Comparison of ENCODE assay signal across 8 cellular contexts in the genomic region with DNA sequence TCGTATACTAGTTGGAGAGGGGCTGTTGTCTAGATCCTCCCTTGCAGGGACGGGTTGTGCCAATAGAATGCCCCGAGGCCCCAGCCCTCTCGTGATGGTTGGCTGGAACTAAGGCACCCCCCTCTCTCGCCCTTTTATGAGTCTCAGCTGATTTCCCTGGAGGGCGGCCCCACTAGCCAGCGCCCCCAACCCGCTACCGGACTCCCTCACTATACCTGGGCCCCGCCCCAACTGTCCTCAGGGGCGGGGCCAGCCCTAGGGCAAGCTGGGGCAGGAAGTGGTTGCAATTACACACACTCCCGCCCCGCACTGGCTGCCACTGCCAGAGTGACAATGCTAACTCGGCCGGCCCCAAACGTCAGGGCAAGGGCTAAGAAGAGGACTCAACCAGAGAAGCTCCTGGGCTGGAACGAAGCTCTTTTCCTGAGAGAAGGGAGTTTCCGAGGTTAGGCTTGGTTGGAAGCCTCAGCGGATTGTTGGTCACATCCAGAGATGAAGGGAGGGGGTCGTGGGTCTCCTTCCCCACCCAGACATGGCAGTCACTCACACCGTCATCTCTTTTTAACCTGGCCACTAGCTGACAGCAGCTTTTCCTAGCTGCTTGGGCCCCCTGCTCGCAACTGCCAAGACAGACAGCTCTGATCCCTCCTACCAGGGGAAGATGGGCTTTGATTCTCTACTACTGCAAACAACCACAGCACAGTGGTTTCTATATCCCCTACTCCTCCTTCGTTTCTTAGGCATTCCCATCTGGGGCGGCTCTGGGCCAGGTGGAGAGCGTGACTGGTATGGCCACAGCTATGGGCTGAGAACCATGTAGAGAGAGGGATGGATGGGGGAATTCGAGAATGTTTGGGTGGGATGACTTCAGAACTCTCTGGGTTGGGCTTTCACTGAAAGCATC. TPM values are rescaled to one million over a fixed set of nuclear protein-coding genes. Genes with fewer than 3 reads are reported as not detected.
DNase-seq lines count a peak whose midpoint lies in the region; ATAC-seq and TF ChIP-seq lines count a peak whose summit lies in the region.

No MANE protein-coding gene starts in this region.

- H3K4me1 Mint-ChIP-seq in WTC11 (peaks cover 26% of the 10 kb centered on the region), nephron progenitor cell (peaks cover 56% of the 10 kb centered on the region)

- ATAC-seq in GM18511 (IDR thresholded peaks at IDR 0.05; ENCODE audit: unreplicated experiment) (peak; percentile 88), HG02852 (IDR thresholded peaks at IDR 0.05; ENCODE audit: unreplicated experiment) (peak; percentile 88), WTC11 (peak; percentile 86)

- DNase-seq in ACHN (peak; percentile 60), NCI-H1436 (lab: John Stamatoyannopoulos, UW) (peak; percentile 58), WTC11 (ENCODE audit: low spot score) (peak; percentile 72), nephron progenitor cell (peak; percentile 75), hepatic stellate cell (ENCODE audit: low spot score) (no peak)
- DNase-seq in effector CD4-positive, alpha-beta T cell, result peak; percentile 43

- no peaks in the 10 kb centered on the region for H3K9me3 Mint-ChIP-seq in WTC11
- peaks cover 50% of the 10 kb centered on the region for H3K9me3 Mint-ChIP-seq in nephron progenitor cell

- H3K27me3 Mint-ChIP-seq in WTC11 (ENCODE audit: low read depth) (peaks cover 79% of the 10 kb centered on the region), nephron progenitor cell (ENCODE audit: low read depth, poor library complexity) (peaks cover 27% of the 10 kb centered on the region)

- in situ Hi-C loops in ACHN (cut with HindIII; ENCODE audit: low pct_ligation_motif_present, low pct_unique_long_range_greater_than_20kb, low sequenced_read_pairs), result no loop called here

- TF ChIP-seq CTCF in WTC11 (IDR thresholded peaks at IDR 0.05) (no peak), nephron progenitor cell (IDR thresholded peaks at IDR 0.05) (no peak)

- CTCF ChIA-PET in WTC11 (lab: Charles Lee), result interaction anchor here (1.2 to 3.2 kb wide), 5 partner anchors 9 to 99 kb away, joined by 3 to 16 read pairs (median 6); no protein-coding TSS in a partner anchor

- no peaks in the 10 kb centered on the region for H3K36me3 Mint-ChIP-seq in WTC11
- H3K36me3 Mint-ChIP-seq in nephron progenitor cell (ENCODE audit: low read depth), result no peaks in the 10 kb centered on the region

- H3K27ac Mint-ChIP-seq in WTC11 (no peak overlapping the region), nephron progenitor cell (peak overlapping the region; percentile 61)

- POLR2A ChIA-PET in WTC11 (lab: Charles Lee), result interaction anchor here (1.3 kb wide), 1 partner anchor 9 kb away, joined by 3 read pairs; no protein-coding TSS in a partner anchor

- peak overlapping the region; percentile 65 for H3K4me3 Mint-ChIP-seq in WTC11
- H3K4me3 Mint-ChIP-seq in nephron progenitor cell, result peak overlapping the region; percentile 64

TF ChIP-seq in WTC11, 78 proteins besides CTCF, POLR2A, EP300 and RAD21:
- TF ChIP-seq FOXK1 (CRISPR knock-in tag; IDR thresholded peaks at IDR 0.05) (no peak), JUN (CRISPR knock-in tag; IDR thresholded peaks at IDR 0.05) (no peak), SP1 (CRISPR knock-in tag; conservative IDR thresholded peaks at IDR 0.05) (peak; percentile 31; the same call in 1 of the 2 replicates), ZNF263 (CRISPR knock-in tag; IDR thresholded peaks at IDR 0.05; ENCODE audit: low read depth) (no peak), FOXP1 (CRISPR knock-in tag; IDR thresholded peaks at IDR 0.05; ENCODE audit: borderline replicate concordance) (no peak)
- TF ChIP-seq, protein P1, sequence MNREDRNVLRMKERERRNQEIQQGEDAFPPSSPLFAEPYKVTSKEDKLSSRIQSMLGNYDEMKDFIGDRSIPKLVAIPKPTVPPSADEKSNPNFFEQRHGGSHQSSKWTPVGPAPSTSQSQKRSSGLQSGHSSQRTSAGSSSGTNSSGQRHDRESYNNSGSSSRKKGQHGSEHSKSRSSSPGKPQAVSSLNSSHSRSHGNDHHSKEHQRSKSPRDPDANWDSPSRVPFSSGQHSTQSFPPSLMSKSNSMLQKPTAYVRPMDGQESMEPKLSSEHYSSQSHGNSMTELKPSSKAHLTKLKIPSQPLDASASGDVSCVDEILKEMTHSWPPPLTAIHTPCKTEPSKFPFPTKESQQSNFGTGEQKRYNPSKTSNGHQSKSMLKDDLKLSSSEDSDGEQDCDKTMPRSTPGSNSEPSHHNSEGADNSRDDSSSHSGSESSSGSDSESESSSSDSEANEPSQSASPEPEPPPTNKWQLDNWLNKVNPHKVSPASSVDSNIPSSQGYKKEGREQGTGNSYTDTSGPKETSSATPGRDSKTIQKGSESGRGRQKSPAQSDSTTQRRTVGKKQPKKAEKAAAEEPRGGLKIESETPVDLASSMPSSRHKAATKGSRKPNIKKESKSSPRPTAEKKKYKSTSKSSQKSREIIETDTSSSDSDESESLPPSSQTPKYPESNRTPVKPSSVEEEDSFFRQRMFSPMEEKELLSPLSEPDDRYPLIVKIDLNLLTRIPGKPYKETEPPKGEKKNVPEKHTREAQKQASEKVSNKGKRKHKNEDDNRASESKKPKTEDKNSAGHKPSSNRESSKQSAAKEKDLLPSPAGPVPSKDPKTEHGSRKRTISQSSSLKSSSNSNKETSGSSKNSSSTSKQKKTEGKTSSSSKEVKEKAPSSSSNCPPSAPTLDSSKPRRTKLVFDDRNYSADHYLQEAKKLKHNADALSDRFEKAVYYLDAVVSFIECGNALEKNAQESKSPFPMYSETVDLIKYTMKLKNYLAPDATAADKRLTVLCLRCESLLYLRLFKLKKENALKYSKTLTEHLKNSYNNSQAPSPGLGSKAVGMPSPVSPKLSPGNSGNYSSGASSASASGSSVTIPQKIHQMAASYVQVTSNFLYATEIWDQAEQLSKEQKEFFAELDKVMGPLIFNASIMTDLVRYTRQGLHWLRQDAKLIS (CRISPR knock-in tag; IDR thresholded peaks at IDR 0.05; ENCODE audit: borderline replicate concordance), result no peak
TF ChIP-seq in WTC11: peak in this region for 1.

RNA-seq across cellular contexts. Expression of gene BCORL1, which starts 21.0 kb away (rescaled TPM):
- total RNA-seq in WTC11 (2021), result 9.3 to 12.0 TPM (median 9.6 TPM) in 3 replicates

RNA-seq across cellular contexts. Expression of gene UTP14A, which starts 55.5 kb away (rescaled TPM):
- total RNA-seq in WTC11 (2021), result 15.8 to 17.4 TPM (median 16.4 TPM) in 3 replicates
